ENCODE assay signal across 12 cellular contexts in genomic region chr7:70726951-70727378, GRCh38.
DNase-seq lines count a peak whose midpoint lies in the region; ATAC-seq, FAIRE-seq and TF ChIP-seq lines count a peak whose summit lies in the region.
"Had no signal": no experiment of that assay in that cellular context is flagged by ENCODE, and none has a peak within 500 bp of the region (broad histone marks: within the 10 kb centered on the region; RNA-seq: fewer than 3 reads in every experiment).

No MANE protein-coding gene starts in this region.

- H3K4me3 Mint-ChIP-seq in CD4-positive, alpha-beta T cell: no peak overlapping the region
- H3K4me3 Mint-ChIP-seq: natural killer cell had no signal

- RAD21 ChIA-PET in GM12878 (lab: Charles Lee; ENCODE audit: unreplicated experiment): interaction anchor here (0.7 to 1.8 kb wide), 10 partner anchors 10 to 49 kb away, joined by 3 to 15 read pairs (median 4); no protein-coding TSS in a partner anchor

- BruUV-seq in GM12878 (replicated peaks; lab: Mats Ljungman, UMichigan): no TSS peak

- intact Hi-C loops in GM12878 (cut with micrococcal nuclease; ENCODE audit: unreplicated experiment) (loop anchor here (1.0 to 2.0 kb wide), 3 partner anchors 16 to 49 kb away; no protein-coding TSS in a partner anchor), Right ventricle myocardium inferior (cut with DNase I) (no loop called here)
- intact Hi-C loops in CD4-positive, alpha-beta T cell (cut with DNase I, micrococcal nuclease): no loop called here

- CTCF ChIA-PET in GM12878 (lab: Yijun Ruan, JAX): interaction anchor here (0.6 to 1.5 kb wide), 5 partner anchors 10 to 49 kb away, joined by 3 to 4 read pairs (median 4); no protein-coding TSS in a partner anchor
- CTCF ChIA-PET in CD4-positive, alpha-beta T cell (lab: Charles Lee): no interaction called here

- H3K27me3 Mint-ChIP-seq in CD4-positive, alpha-beta T cell: no peaks in the 10 kb centered on the region

- peak overlapping the region; percentile 89 for H3K27ac ChIP-seq in GM12878 (ENCODE audit: control insufficient read depth, insufficient read depth)
- H3K27ac ChIP-seq in CD4-positive, alpha-beta T cell (ENCODE audit: low read depth, low read length): no peak overlapping the region
- H3K27ac ChIP-seq: spleen had no signal

- peak overlapping the region; percentile 89 for H3K4me2 ChIP-seq in GM12878 (ENCODE audit: control insufficient read depth, insufficient read depth)

- ATAC-seq in GM19035 (IDR thresholded peaks at IDR 0.05; ENCODE audit: unreplicated experiment): peak; percentile 70
- peak; percentile 63 for ATAC-seq in HG02981 (IDR thresholded peaks at IDR 0.05; ENCODE audit: unreplicated experiment)
- ATAC-seq in GM12878: peak; percentile 84
- ATAC-seq in Right ventricle myocardium inferior: no peak
- no peak for ATAC-seq in CD4-positive, alpha-beta T cell (ENCODE audit: poor library complexity)
- ATAC-seq in HG02938 (IDR thresholded peaks at IDR 0.05; ENCODE audit: unreplicated experiment): no peak
- ATAC-seq: natural killer cell had no signal

- H3K36me3 Mint-ChIP-seq in CD4-positive, alpha-beta T cell (ENCODE audit: low read depth): no peaks in the 10 kb centered on the region
- H3K36me3 Mint-ChIP-seq: natural killer cell had no signal

- no peaks in the 10 kb centered on the region for H4K20me1 ChIP-seq in GM12878 (ENCODE audit: control insufficient read depth, insufficient read depth)

- H3K9ac ChIP-seq in GM12878 (ENCODE audit: control insufficient read depth, insufficient read depth, low read length): peak overlapping the region; percentile 52

- POLR2A ChIA-PET in GM12878 (lab: Charles Lee): interaction anchor here (0.7 to 1.5 kb wide), 5 partner anchors 10 to 49 kb away, joined by 3 to 9 read pairs (median 4); no protein-coding TSS in a partner anchor
- POLR2A ChIA-PET in CD4-positive, alpha-beta T cell (lab: Charles Lee): no interaction called here

- WGBS in GM12878 (ENCODE audit: insufficient coverage, insufficient replicate concordance, low lambda C conversion rate, missing lambda C conversion rate): 1% methylated on average over 9 of the region's 9 CpGs

- H3K9me3 Mint-ChIP-seq in CD4-positive, alpha-beta T cell: peaks cover 3% of the 10 kb centered on the region
- H3K9me3 Mint-ChIP-seq: natural killer cell had no signal

- no peaks in the 10 kb centered on the region; a peak in 3 of 4 replicates for H3K36me3 ChIP-seq in GM12878 (ENCODE audit: control insufficient read depth in 2 of 2, insufficient read depth in 2 of 2, low read length in 1 of 2)
- H3K36me3 ChIP-seq: spleen had no signal

- H2AFZ ChIP-seq in GM12878 (ENCODE audit: control insufficient read depth, low read depth, low read length): peak overlapping the region; percentile 57

- SMC1A ChIA-PET in GM12878 (lab: Charles Lee; ENCODE audit: uncharacterized antibody, unreplicated experiment): interaction anchor here (0.8 to 1.8 kb wide), 13 partner anchors 8 to 50 kb away, joined by 3 to 15 read pairs (median 5); no protein-coding TSS in a partner anchor

- no peak for FAIRE-seq in GM12878 (lab: Jason Lieb, UNC)
- FAIRE-seq: islet of Langerhans had no signal

- DNase-seq in DMS79 treated with DMSO at 0.1 percent for 48 hours (lab: John Stamatoyannopoulos, UW): peak; percentile 51
- DNase-seq in GM12878 (ENCODE audit: low read depth, low spot score): peak; percentile 97
- no peak for DNase-seq in Right ventricle myocardium inferior (ENCODE audit: missing footprints)
- DNase-seq in CD4-positive, alpha-beta T cell: no peak
- no peak for DNase-seq in mucosa of gallbladder (ENCODE audit: low spot score)
- DNase-seq: natural killer cell, NCI-H1694 treated with DMSO at 0.1 percent for 48 hours, spleen had no signal

- no peak for TF ChIP-seq CTCF in GM12878 (IDR thresholded peaks at IDR 0.05 in 2 of 3, conservative IDR thresholded peaks at IDR 0.05 in 1 of 3; ENCODE audit: control insufficient read depth in 2 of 3, extremely low read depth in 1 of 3, insufficient read depth in 1 of 3, low read depth in 3 of 3, low read length in 3 of 3)
- no peak for TF ChIP-seq CTCF in CD4-positive, alpha-beta T cell (IDR thresholded peaks at IDR 0.05)

- no peak for TF ChIP-seq EP300 in GM12878 (IDR thresholded peaks at IDR 0.05; ENCODE audit: borderline replicate concordance in 1 of 2, control insufficient read depth in 1 of 2, low read depth in 2 of 2, low read length in 2 of 2)

- peaks cover 42% of the 10 kb centered on the region for H3K4me1 ChIP-seq in GM12878 (ENCODE audit: control insufficient read depth, insufficient read depth, low read length)
- H3K4me1 ChIP-seq: spleen had no signal

- in situ Hi-C loops in GM12878 (cut with MboI): loop anchor here (5.0 kb wide), 1 partner anchor 35 kb away; no protein-coding TSS in a partner anchor

- H3K4me1 Mint-ChIP-seq in CD4-positive, alpha-beta T cell (ENCODE audit: low read depth): peaks cover 21% of the 10 kb centered on the region

- peaks cover 69% of the 10 kb centered on the region for H3K79me2 ChIP-seq in GM12878 (ENCODE audit: control insufficient read depth, insufficient read depth, low read length)

- peaks cover 7% of the 10 kb centered on the region; the same call in 2 of the 3 replicates for H3K9me3 ChIP-seq in GM12878 (replicated peaks; ENCODE audit: control insufficient read depth, insufficient read depth, low read length)
- H3K9me3 ChIP-seq in CD4-positive, alpha-beta T cell (ENCODE audit: control insufficient read depth, low read length): no peaks in the 10 kb centered on the region

- no peaks in the 10 kb centered on the region for H3K27me3 ChIP-seq in GM12878 (replicated peaks in 1 of 2; ENCODE audit: control insufficient read depth in 2 of 2, insufficient read depth in 2 of 2, low read length in 1 of 2)
- no peaks in the 10 kb centered on the region for H3K27me3 ChIP-seq in CD4-positive, alpha-beta T cell (ENCODE audit: control insufficient read depth, insufficient read depth, low read length)
- H3K27me3 ChIP-seq: spleen had no signal

- peak overlapping the region; percentile 4; the same call in 1 of the 2 replicates for H3K4me3 ChIP-seq in GM12878
- H3K4me3 ChIP-seq: spleen had no signal

- TF ChIP-seq RAD21 in GM12878 (IDR thresholded peaks at IDR 0.05; ENCODE audit: insufficient read depth, low read depth, low read length): 0 out of 2 replicates have a peak, but pooled peaks have one; percentile 15

- TF ChIP-seq POLR2A in GM12878 (IDR thresholded peaks at IDR 0.05; ENCODE audit: low read depth, low read length): no peak

- H3K27ac Mint-ChIP-seq in CD4-positive, alpha-beta T cell: no peak overlapping the region

TF ChIP-seq in GM12878, 131 proteins besides CTCF, POLR2A, EP300 and RAD21 (continues in another document):
- TF ChIP-seq STAT3 (IDR thresholded peaks at IDR 0.05; ENCODE audit: low read depth, low read length) (no peak), CBX3 (IDR thresholded peaks at IDR 0.05; ENCODE audit: borderline replicate concordance, low read depth) (no peak), SREBF2 (IDR thresholded peaks at IDR 0.05; ENCODE audit: low read length) (no peak), POLR2AphosphoS2 (IDR thresholded peaks at IDR 0.05; ENCODE audit: low read depth, low read length) (0 out of 2 replicates have a peak, but pooled peaks have one; percentile 11), IKZF1 (conservative IDR thresholded peaks at IDR 0.05) (peak; percentile 80), ZNF274 (IDR thresholded peaks at IDR 0.05; ENCODE audit: insufficient read depth, insufficient read length) (no peak), CBX5 (IDR thresholded peaks at IDR 0.05; ENCODE audit: low read depth) (0 out of 2 replicates have a peak, but pooled peaks have one; percentile 22), BCL11A (IDR thresholded peaks at IDR 0.05; ENCODE audit: low read depth, low read length) (no peak), BMI1 (IDR thresholded peaks at IDR 0.05; ENCODE audit: borderline replicate concordance) (no peak)
- TF ChIP-seq, protein P1, sequence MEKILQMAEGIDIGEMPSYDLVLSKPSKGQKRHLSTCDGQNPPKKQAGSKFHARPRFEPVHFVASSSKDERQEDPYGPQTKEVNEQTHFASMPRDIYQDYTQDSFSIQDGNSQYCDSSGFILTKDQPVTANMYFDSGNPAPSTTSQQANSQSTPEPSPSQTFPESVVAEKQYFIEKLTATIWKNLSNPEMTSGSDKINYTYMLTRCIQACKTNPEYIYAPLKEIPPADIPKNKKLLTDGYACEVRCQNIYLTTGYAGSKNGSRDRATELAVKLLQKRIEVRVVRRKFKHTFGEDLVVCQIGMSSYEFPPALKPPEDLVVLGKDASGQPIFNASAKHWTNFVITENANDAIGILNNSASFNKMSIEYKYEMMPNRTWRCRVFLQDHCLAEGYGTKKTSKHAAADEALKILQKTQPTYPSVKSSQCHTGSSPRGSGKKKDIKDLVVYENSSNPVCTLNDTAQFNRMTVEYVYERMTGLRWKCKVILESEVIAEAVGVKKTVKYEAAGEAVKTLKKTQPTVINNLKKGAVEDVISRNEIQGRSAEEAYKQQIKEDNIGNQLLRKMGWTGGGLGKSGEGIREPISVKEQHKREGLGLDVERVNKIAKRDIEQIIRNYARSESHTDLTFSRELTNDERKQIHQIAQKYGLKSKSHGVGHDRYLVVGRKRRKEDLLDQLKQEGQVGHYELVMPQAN (conservative IDR thresholded peaks at IDR 0.05): no peak
- TF ChIP-seq, protein P2, sequence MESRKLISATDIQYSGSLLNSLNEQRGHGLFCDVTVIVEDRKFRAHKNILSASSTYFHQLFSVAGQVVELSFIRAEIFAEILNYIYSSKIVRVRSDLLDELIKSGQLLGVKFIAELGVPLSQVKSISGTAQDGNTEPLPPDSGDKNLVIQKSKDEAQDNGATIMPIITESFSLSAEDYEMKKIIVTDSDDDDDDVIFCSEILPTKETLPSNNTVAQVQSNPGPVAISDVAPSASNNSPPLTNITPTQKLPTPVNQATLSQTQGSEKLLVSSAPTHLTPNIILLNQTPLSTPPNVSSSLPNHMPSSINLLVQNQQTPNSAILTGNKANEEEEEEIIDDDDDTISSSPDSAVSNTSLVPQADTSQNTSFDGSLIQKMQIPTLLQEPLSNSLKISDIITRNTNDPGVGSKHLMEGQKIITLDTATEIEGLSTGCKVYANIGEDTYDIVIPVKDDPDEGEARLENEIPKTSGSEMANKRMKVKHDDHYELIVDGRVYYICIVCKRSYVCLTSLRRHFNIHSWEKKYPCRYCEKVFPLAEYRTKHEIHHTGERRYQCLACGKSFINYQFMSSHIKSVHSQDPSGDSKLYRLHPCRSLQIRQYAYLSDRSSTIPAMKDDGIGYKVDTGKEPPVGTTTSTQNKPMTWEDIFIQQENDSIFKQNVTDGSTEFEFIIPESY (IDR thresholded peaks at IDR 0.05): no peak
- TF ChIP-seq, protein P3, sequence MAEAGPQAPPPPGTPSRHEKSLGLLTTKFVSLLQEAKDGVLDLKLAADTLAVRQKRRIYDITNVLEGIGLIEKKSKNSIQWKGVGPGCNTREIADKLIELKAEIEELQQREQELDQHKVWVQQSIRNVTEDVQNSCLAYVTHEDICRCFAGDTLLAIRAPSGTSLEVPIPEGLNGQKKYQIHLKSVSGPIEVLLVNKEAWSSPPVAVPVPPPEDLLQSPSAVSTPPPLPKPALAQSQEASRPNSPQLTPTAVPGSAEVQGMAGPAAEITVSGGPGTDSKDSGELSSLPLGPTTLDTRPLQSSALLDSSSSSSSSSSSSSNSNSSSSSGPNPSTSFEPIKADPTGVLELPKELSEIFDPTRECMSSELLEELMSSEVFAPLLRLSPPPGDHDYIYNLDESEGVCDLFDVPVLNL (IDR thresholded peaks at IDR 0.05; ENCODE audit: low read depth, low read length): no peak

Comparison
In these comparisons a context has a peak if more than half of its experiments do, and no peak if none do; other contexts are left out.
1. DNase-seq: peak in DMS79 treated with DMSO at 0.1 percent for 48 hours (single experiment) and GM12878 (single experiment); none in Right ventricle myocardium inferior (single experiment), CD4-positive, alpha-beta T cell (0 of 10) and mucosa of gallbladder (single experiment).
2. ATAC-seq: peak in GM19035 (single experiment), HG02981 (single experiment) and GM12878 (single experiment); none in Right ventricle myocardium inferior (single experiment), CD4-positive, alpha-beta T cell (single experiment) and HG02938 (single experiment).